In the genomic region with DNA sequence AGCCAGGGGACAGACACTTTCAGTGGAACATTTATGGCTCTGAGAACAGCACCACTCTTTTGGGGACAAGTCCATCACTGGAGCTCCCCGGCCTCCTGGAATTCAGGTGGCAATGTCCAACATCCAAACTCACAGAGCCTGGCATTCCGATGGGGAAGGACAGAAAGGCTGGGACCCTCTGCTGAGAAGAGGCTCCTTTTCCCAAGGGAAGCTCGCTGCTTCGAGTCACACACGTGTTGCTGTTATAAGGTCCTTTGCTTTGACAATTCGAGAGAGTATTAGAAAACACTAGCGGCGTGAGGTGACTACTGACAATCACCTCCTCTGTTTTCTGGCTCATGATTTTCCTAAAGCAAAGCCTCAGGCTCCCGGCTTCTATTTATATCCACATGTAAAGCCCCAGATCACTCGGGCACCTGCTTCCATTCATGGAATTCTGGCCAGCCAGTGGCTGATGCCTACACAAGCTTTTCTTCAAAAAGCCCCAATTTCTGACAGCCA, we compare ENCODE assay signal across 30 cellular contexts.
DNase-seq lines count a peak whose midpoint lies in the region; ATAC-seq and TF ChIP-seq lines count a peak whose summit lies in the region.
"Had no signal": no experiment of that assay in that cellular context is flagged by ENCODE, and none has a peak within 500 bp of the region (broad histone marks: within the 10 kb centered on the region; RNA-seq: fewer than 3 reads in every experiment).

No MANE protein-coding gene starts in this region.

- no CpG with 5 or more reads among the region's 10 CpGs for WGBS in H9 (ENCODE audit: extremely low coverage, insufficient read length, low lambda C conversion rate)

- H3K27me3 Mint-ChIP-seq in activated CD4-positive, alpha-beta T cell treated with anti-CD3 and anti-CD28 coated beads for 36 hours: no peaks in the 10 kb centered on the region
- H3K27me3 Mint-ChIP-seq in H9 (ENCODE audit: low read depth): no peaks in the 10 kb centered on the region; the same call in 1 of the 2 replicates
- H3K27me3 Mint-ChIP-seq: activated CD4-positive, alpha-beta T cell treated with anti-CD3 and anti-CD28 coated beads, Interleukin-2, amount 10 ng/mL, durations not matched to agents 7 days and 5 days; activated CD8-positive, alpha-beta memory T cell treated with anti-CD3 and anti-CD28 coated beads, Interleukin-2, amount 10 ng/mL, durations not matched to agents 7 days and 5 days; activated naive CD4-positive, alpha-beta T cell treated with anti-CD3 and anti-CD28 coated beads, Interleukin-2, amount 10 ng/mL, durations not matched to agents 7 days and 5 days had no signal

- H2BK5ac ChIP-seq in H9 (ENCODE audit: insufficient read length, low read length): no peak overlapping the region

- H2AFZ ChIP-seq in H9 (ENCODE audit: low read length): no peak overlapping the region
- H2AFZ ChIP-seq: GM23248, hepatocyte had no signal

- no peaks in the 10 kb centered on the region for H3K9me3 Mint-ChIP-seq in activated CD4-positive, alpha-beta T cell treated with anti-CD3 and anti-CD28 coated beads for 36 hours (ENCODE audit: low read depth)
- no peaks in the 10 kb centered on the region; a peak in 1 of 5 replicates for H3K9me3 Mint-ChIP-seq in H9
- H3K9me3 Mint-ChIP-seq: activated CD4-positive, alpha-beta T cell treated with anti-CD3 and anti-CD28 coated beads, Interleukin-2, amount 10 ng/mL, durations not matched to agents 7 days and 5 days; activated naive CD4-positive, alpha-beta T cell treated with anti-CD3 and anti-CD28 coated beads, Interleukin-2, amount 10 ng/mL, durations not matched to agents 7 days and 5 days; endodermal cell; stimulated activated effector memory CD8-positive, alpha-beta T cell treated with anti-CD3 and anti-CD28 coated beads, Interleukin-12 subunit alpha, Interleukin-12 subunit beta, amount 100 ng/mL, for 72 hours had no signal

- H3K4ac ChIP-seq in H9 (ENCODE audit: low read depth, low read length): no peak overlapping the region

- no peaks in the 10 kb centered on the region for H3K23me2 ChIP-seq in H9 (ENCODE audit: insufficient read length, low read depth, low read length, poor library complexity, severe bottlenecking)

- no peak overlapping the region for H3K56ac ChIP-seq in H9 (ENCODE audit: insufficient read length, low read depth, low read length)

- no peak overlapping the region for H2BK15ac ChIP-seq in H9 (ENCODE audit: low read depth, low read length)

- no peaks in the 10 kb centered on the region for H3K4me1 Mint-ChIP-seq in activated CD4-positive, alpha-beta T cell treated with anti-CD3 and anti-CD28 coated beads for 36 hours
- H3K4me1 Mint-ChIP-seq in H9: peaks cover 4% of the 10 kb centered on the region in 2 experiments; a peak in 2 of 4 replicates
- H3K4me1 Mint-ChIP-seq: endodermal cell had no signal

- no peak overlapping the region for H3K4me3 ChIP-seq in rectal smooth muscle tissue (ENCODE audit: low read length)
- H3K4me3 ChIP-seq: GM23248, hepatocyte, suprapubic skin had no signal

- DNase-seq in activated CD8-positive, alpha-beta memory T cell treated with anti-CD3 and anti-CD28 coated beads, Interleukin-2, amount 50 U/mL, for 4 hours: peak; percentile 8
- DNase-seq in activated CD8-positive, alpha-beta memory T cell treated with anti-CD3 and anti-CD28 coated beads, Interleukin-2, amount 50 U/mL, for 48 hours: no peak
- DNase-seq in left ventricle myocardium superior (no peak), NCI-H748 treated with DMSO at 0.1 percent for 48 hours (lab: John Stamatoyannopoulos, UW) (no peak), H9 (no peak), putamen (ENCODE audit: low spot score) (no peak)
- no peak for DNase-seq in activated CD4-positive, alpha-beta T cell treated with anti-CD3 and anti-CD28 coated beads for 36 hours
- DNase-seq: activated CD4-positive, alpha-beta T cell treated with anti-CD3 and anti-CD28 coated beads, Interleukin-2, amount 10 ng/mL, durations not matched to agents 7 days and 5 days; activated CD8-positive, alpha-beta memory T cell treated with anti-CD3 and anti-CD28 coated beads, Interleukin-2, amount 10 ng/mL, durations not matched to agents 7 days and 5 days; activated naive CD4-positive, alpha-beta T cell treated with anti-CD3 and anti-CD28 coated beads, Interleukin-2, amount 10 ng/mL, durations not matched to agents 7 days and 5 days; brain microvascular endothelial cell; cortex of kidney; endodermal cell; foreskin keratinocyte; GM23248; Kasumi-1; left colon; mesendoderm; stimulated activated CD4-positive, alpha-beta T cell treated with anti-CD3 and anti-CD28 coated beads, Interleukin-12 subunit alpha, Interleukin-12 subunit beta, amount 100 ng/mL, for 4 hours; stimulated activated CD4-positive, alpha-beta T cell treated with anti-CD3 and anti-CD28 coated beads, Interleukin-4, amount 100 ng/mL, for 1 hour; SW 1271; T-helper 9 cell had no signal

- peaks cover 18% of the 10 kb centered on the region for H3K36me3 Mint-ChIP-seq in activated CD4-positive, alpha-beta T cell treated with anti-CD3 and anti-CD28 coated beads for 36 hours (ENCODE audit: low read depth)
- H3K36me3 Mint-ChIP-seq in H9 (ENCODE audit: insufficient read depth in 1 of 3, low read depth in 3 of 3): peaks cover 16 to 22% (median 17%) of the 10 kb centered on the region in 3 experiments

- peaks cover 43% of the 10 kb centered on the region for H3K4me1 ChIP-seq in rectal smooth muscle tissue (ENCODE audit: control insufficient read depth, insufficient read depth, low read length)
- no peaks in the 10 kb centered on the region for H3K4me1 ChIP-seq in H9 (ENCODE audit: insufficient read depth, low read length)
- H3K4me1 ChIP-seq: foreskin keratinocyte had no signal

- no peak overlapping the region for H3K23ac ChIP-seq in H9 (ENCODE audit: insufficient read length, low read depth, low read length)

- no peak overlapping the region for H3K4me3 Mint-ChIP-seq in activated CD4-positive, alpha-beta T cell treated with anti-CD3 and anti-CD28 coated beads for 36 hours
- H3K4me3 Mint-ChIP-seq in H9: no peak overlapping the region
- H3K4me3 Mint-ChIP-seq: activated CD4-positive, alpha-beta T cell treated with anti-CD3 and anti-CD28 coated beads, Interleukin-2, amount 10 ng/mL, durations not matched to agents 7 days and 5 days; activated CD8-positive, alpha-beta memory T cell treated with anti-CD3 and anti-CD28 coated beads, Interleukin-2, amount 10 ng/mL, durations not matched to agents 7 days and 5 days; activated naive CD4-positive, alpha-beta T cell treated with anti-CD3 and anti-CD28 coated beads, Interleukin-2, amount 10 ng/mL, durations not matched to agents 7 days and 5 days; endodermal cell; stimulated activated effector memory CD8-positive, alpha-beta T cell treated with anti-CD3 and anti-CD28 coated beads, Interleukin-12 subunit alpha, Interleukin-12 subunit beta, amount 100 ng/mL, for 72 hours had no signal

- intact Hi-C loops in left ventricle myocardium superior (cut with micrococcal nuclease): no loop called here
- intact Hi-C loops in activated CD4-positive, alpha-beta T cell treated with anti-CD3 and anti-CD28 coated beads for 36 hours (cut with DNase I, micrococcal nuclease): no loop called here

- H4K20me1 ChIP-seq in H9 (ENCODE audit: control insufficient read depth, insufficient read depth, insufficient read length): no peaks in the 10 kb centered on the region

- no peak overlapping the region for H3K4me2 ChIP-seq in H9 (ENCODE audit: insufficient read depth, insufficient read length, low read length)
- H3K4me2 ChIP-seq: hepatocyte had no signal

- H2BK20ac ChIP-seq in H9 (ENCODE audit: low read depth, low read length, poor library complexity, severe bottlenecking): no peak overlapping the region

- H3K79me2 ChIP-seq in H9 (ENCODE audit: insufficient read depth, low read length): no peaks in the 10 kb centered on the region
- H3K79me2 ChIP-seq: hepatocyte had no signal

- no peak overlapping the region for H2AK5ac ChIP-seq in H9 (ENCODE audit: insufficient read length, low read length)

- no peaks in the 10 kb centered on the region for H3K79me1 ChIP-seq in H9 (ENCODE audit: insufficient read depth, low read depth, low read length, poor library complexity, severe bottlenecking)

- no peak overlapping the region for H4K91ac ChIP-seq in H9 (ENCODE audit: insufficient read length, low read depth, low read length)

- CTCF ChIA-PET in activated CD4-positive, alpha-beta T cell treated with anti-CD3 and anti-CD28 coated beads for 36 hours (lab: Charles Lee): interaction anchor here (1.6 to 1.7 kb wide), 2 partner anchors 23 to 34 kb away, joined by 5 to 6 read pairs; no protein-coding TSS in a partner anchor

- H3K18ac ChIP-seq in H9 (ENCODE audit: insufficient read length, low read depth, low read length): no peak overlapping the region

- H4K5ac ChIP-seq in H9 (ENCODE audit: insufficient read length, low read depth, low read length): no peak overlapping the region

- no peak overlapping the region for H2BK12ac ChIP-seq in H9 (ENCODE audit: insufficient read length, low read depth, low read length)

- no peak overlapping the region for H4K8ac ChIP-seq in H9 (replicated peaks; ENCODE audit: insufficient read length, low read depth, low read length)

- POLR2A ChIA-PET in activated CD4-positive, alpha-beta T cell treated with anti-CD3 and anti-CD28 coated beads for 36 hours (lab: Charles Lee): no interaction called here

- H3K27me3 ChIP-seq in rectal smooth muscle tissue (ENCODE audit: control insufficient read depth, insufficient read depth, low read length) (no peaks in the 10 kb centered on the region), H9 (ENCODE audit: insufficient read depth, low read length) (no peaks in the 10 kb centered on the region)
- H3K27me3 ChIP-seq: brain microvascular endothelial cell, foreskin keratinocyte, hepatocyte, neutrophil, suprapubic skin had no signal

- no peaks in the 10 kb centered on the region for H3K9me3 ChIP-seq in H9 (ENCODE audit: control insufficient read depth, low read depth, low read length)
- H3K9me3 ChIP-seq: neutrophil, suprapubic skin had no signal

- peaks cover 6% of the 10 kb centered on the region for H3K36me3 ChIP-seq in rectal smooth muscle tissue (ENCODE audit: control insufficient read depth, insufficient read depth, low read length)
- H3K36me3 ChIP-seq: brain microvascular endothelial cell had no signal

- no peak overlapping the region for H3K14ac ChIP-seq in H9 (ENCODE audit: insufficient read depth, low read length)

- H2BK120ac ChIP-seq in H9 (ENCODE audit: low read depth, low read length, poor library complexity, severe bottlenecking): no peak overlapping the region

- no peak for TF ChIP-seq CTCF in H9 (conservative IDR thresholded peaks at IDR 0.05)

- peak; percentile 44 for ATAC-seq in left ventricle myocardium superior
- ATAC-seq in activated CD4-positive, alpha-beta T cell treated with anti-CD3 and anti-CD28 coated beads for 36 hours: no peak
- ATAC-seq: activated CD8-positive, alpha-beta memory T cell treated with anti-CD3 and anti-CD28 coated beads, Interleukin-2, amount 10 ng/mL, durations not matched to agents 7 days and 5 days; esophagus mucosa; foreskin keratinocyte; left colon; stimulated activated effector memory CD8-positive, alpha-beta T cell treated with anti-CD3 and anti-CD28 coated beads, Interleukin-12 subunit alpha, Interleukin-12 subunit beta, amount 100 ng/mL, for 72 hours had no signal

- peak overlapping the region; percentile 69 for H3K27ac ChIP-seq in rectal smooth muscle tissue (ENCODE audit: low read depth, low read length)
- no peak overlapping the region for H3K27ac ChIP-seq in H9 (ENCODE audit: insufficient read length, low read depth, low read length)
- H3K27ac ChIP-seq: 22Rv1, brain microvascular endothelial cell, C4-2B, foreskin keratinocyte, GM23248, hepatocyte, neutrophil, suprapubic skin had no signal

- no peak overlapping the region for H3K9ac ChIP-seq in rectal smooth muscle tissue (ENCODE audit: low read length)
- H3K9ac ChIP-seq in H9 (ENCODE audit: extremely low read depth, insufficient read length, low read length): no peak overlapping the region
- H3K9ac ChIP-seq: GM23248 had no signal

- H3K27ac Mint-ChIP-seq in activated CD4-positive, alpha-beta T cell treated with anti-CD3 and anti-CD28 coated beads for 36 hours: no peak overlapping the region
- H3K27ac Mint-ChIP-seq in H9: 0 out of 7 replicates have a peak overlapping the region, but pooled peaks of 1 of the 3 experiments have one; percentile 82
- H3K27ac Mint-ChIP-seq: activated CD4-positive, alpha-beta T cell treated with anti-CD3 and anti-CD28 coated beads, Interleukin-2, amount 10 ng/mL, durations not matched to agents 7 days and 5 days; activated CD8-positive, alpha-beta memory T cell treated with anti-CD3 and anti-CD28 coated beads, Interleukin-2, amount 10 ng/mL, durations not matched to agents 7 days and 5 days; activated naive CD4-positive, alpha-beta T cell treated with anti-CD3 and anti-CD28 coated beads, Interleukin-2, amount 10 ng/mL, durations not matched to agents 7 days and 5 days; endodermal cell had no signal

- no peak overlapping the region for H3T11ph ChIP-seq in H9 (ENCODE audit: low read length)
